Comparison of ENCODE assay signal across 18 cellular contexts in the genomic region with DNA sequence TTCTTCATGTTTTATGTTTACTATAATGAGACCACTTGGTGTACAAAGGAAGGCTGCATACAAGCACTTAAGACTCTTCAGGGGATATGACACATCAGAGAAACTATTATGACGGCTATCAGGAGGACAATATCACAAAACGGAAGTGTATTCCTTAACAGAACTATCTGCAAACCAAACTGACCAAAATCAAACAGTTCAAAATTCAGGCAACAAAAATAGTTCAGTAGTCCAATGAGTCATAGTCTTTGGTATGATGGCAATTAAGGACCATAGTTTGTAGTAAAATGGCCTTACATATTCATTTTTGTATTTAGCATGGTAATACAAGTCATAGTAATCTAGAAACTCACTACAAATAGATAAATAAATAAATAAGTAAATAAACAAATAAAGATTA.
DNase-seq lines count a peak whose midpoint lies in the region; ATAC-seq and TF ChIP-seq lines count a peak whose summit lies in the region.
"Had no signal": no experiment of that assay in that cellular context is flagged by ENCODE, and none has a peak within 500 bp of the region (broad histone marks: within the 10 kb centered on the region; RNA-seq: fewer than 3 reads in every experiment).

No MANE protein-coding gene starts in this region.

- DNase-seq in AG04450 (ENCODE audit: low read depth, low spot score) (peak; percentile 33), HCEC 1CT (peak; percentile 4), SJSA1 (ENCODE audit: low read depth in 1 of 2, low spot score in 2 of 2) (peak in 1 of 2 experiments; percentile 24), fibroblast of peridontal ligament (ENCODE audit: extremely low read depth) (peak; percentile 67), NCI-H345 treated with DMSO at 0.1 percent for 48 hours (lab: John Stamatoyannopoulos, UW; ENCODE audit: unreplicated experiment) (no peak), islet precursor cell (no peak), tibial artery (no peak)
- DNase-seq: activated CD4-positive, alpha-beta T cell treated with anti-CD3 and anti-CD28 coated beads, Interleukin-2, amount 50 U/mL, for 4 hours; NCI-H1694 treated with DMSO at 0.1 percent for 48 hours; NCI-H510A; Right ventricle myocardium superior; stimulated activated CD4-positive, alpha-beta T cell treated with anti-CD3 and anti-CD28 coated beads, Interleukin-15, amount 100 ng/mL, for 24 hours; T-helper 1 cell; thyroid gland had no signal

- H3K27me3 ChIP-seq in AG04450 (ENCODE audit: control insufficient read depth, insufficient read depth, low read length), result no peaks in the 10 kb centered on the region
- H3K27me3 ChIP-seq in SJSA1 (replicated peaks), result no peaks in the 10 kb centered on the region
- H3K27me3 ChIP-seq in tibial artery, result no peaks in the 10 kb centered on the region
- H3K27me3 ChIP-seq: right atrium auricular region, thyroid gland had no signal

- H3K36me3 ChIP-seq in SJSA1 (no peaks in the 10 kb centered on the region), tibial artery (no peaks in the 10 kb centered on the region)
- H3K36me3 ChIP-seq: right atrium auricular region, thyroid gland had no signal

- H3K4me1 ChIP-seq in SJSA1 (replicated peaks) (peaks cover 11% of the 10 kb centered on the region), tibial artery (peaks cover 0 to 4% (median 0%) of the 10 kb centered on the region in 4 donors)
- H3K4me1 ChIP-seq: right atrium auricular region, thyroid gland had no signal

- no peaks in the 10 kb centered on the region for H3K9me3 ChIP-seq in AG04450 (ENCODE audit: control insufficient read depth, insufficient read depth, low read length)
- H3K9me3 ChIP-seq in SJSA1 (replicated peaks), result no peaks in the 10 kb centered on the region
- H3K9me3 ChIP-seq in tibial artery, result no peaks in the 10 kb centered on the region
- H3K9me3 ChIP-seq: right atrium auricular region, thyroid gland had no signal

- no peak for ATAC-seq in GM19328 (IDR thresholded peaks at IDR 0.05; ENCODE audit: unreplicated experiment)
- ATAC-seq: stimulated activated memory B cell treated with anti-CD40 and anti-IgM and Interleukin-4, amounts not matched to agents 10 μg/mL and 1 μg/mL and 100 μg/mL, for 72 hours had no signal

- H3K4me3 ChIP-seq in AG04450 (ENCODE audit: low read depth, low read length), result no peak overlapping the region
- no peak overlapping the region for H3K4me3 ChIP-seq in SJSA1
- H3K4me3 ChIP-seq in tibial artery, result no peak overlapping the region
- H3K4me3 ChIP-seq: coronary artery, right atrium auricular region, thyroid gland had no signal

- H3K27ac ChIP-seq in AG04450 (ENCODE audit: low read depth, low read length), result no peak overlapping the region
- peak overlapping the region; percentile 12; the same call in 1 of the 2 replicates for H3K27ac ChIP-seq in SJSA1
- no peak overlapping the region for H3K27ac ChIP-seq in tibial artery
- H3K27ac ChIP-seq: coronary artery, right atrium auricular region, thyroid gland had no signal

- intact Hi-C loops in tibial artery (cut with DNase I; ENCODE audit: low total_unique reads), result no loop called here

- no peak for TF ChIP-seq CTCF in AG04450 (IDR thresholded peaks at IDR 0.05; ENCODE audit: low read depth, low read length)
- no peak for TF ChIP-seq CTCF in tibial artery (IDR thresholded peaks at IDR 0.05)

- CTCF ChIA-PET in AG04450 (lab: Charles Lee), result no interaction called here

- POLR2A ChIA-PET in AG04450 (lab: Yijun Ruan, JAX), result no interaction called here

Comparison
In these comparisons a context has a peak if more than half of its experiments do, and no peak if none do; other contexts are left out.
1. DNase-seq: peak in AG04450 (single experiment), HCEC 1CT (single experiment) and fibroblast of peridontal ligament (single experiment); none in NCI-H345 treated with DMSO at 0.1 percent for 48 hours (single experiment), islet precursor cell (single experiment) and tibial artery (0 of 2).